In genomic region chrX:53048169-53049126, GRCh38 we compare ENCODE assay signal across 8 cellular contexts. TPM values are rescaled to one million over a fixed set of nuclear protein-coding genes. Genes with fewer than 3 reads are reported as not detected.
DNase-seq lines count a peak whose midpoint lies in the region; ATAC-seq, FAIRE-seq and TF ChIP-seq lines count a peak whose summit lies in the region.

Gene GPR173 (plus strand): TSS chrX:53048789. CDS start chrX:53076622, 27,833 bp downstream.

- no peak for FAIRE-seq in GM12892 (lab: Jason Lieb, UNC)

- H3K27me3 ChIP-seq in right lobe of liver (no peaks in the 10 kb centered on the region), suprapubic skin (no peaks in the 10 kb centered on the region)

- DNase-seq in DMS79 treated with DMSO at 0.1 percent for 48 hours (lab: John Stamatoyannopoulos, UW) (peak; percentile 69), NCI-H510A (lab: John Stamatoyannopoulos, UW) (peak; percentile 49), dedifferentiated amniotic fluid mesenchymal stem cell (ENCODE audit: extremely low spot score) (peak; percentile 37), right lobe of liver (no peak), suprapubic skin (ENCODE audit: low spot score in 2 of 2) (no peak), GM12892 (ENCODE audit: insufficient read length) (no peak)

- WGBS in right lobe of liver (ENCODE audit: insufficient coverage, low coverage, low lambda C conversion rate, missing lambda C conversion rate) = 22% methylated on average over 16 of the region's 38 CpGs
- 28% methylated on average over 14 of the region's 38 CpGs for WGBS in suprapubic skin

- no peak within 1 kb of the TSS for H3K27ac ChIP-seq in right lobe of liver
- H3K27ac ChIP-seq in suprapubic skin = no peak within 1 kb of the TSS

- TF ChIP-seq CTCF in right lobe of liver (IDR thresholded peaks at IDR 0.05) = no peak
- no peak for TF ChIP-seq CTCF in suprapubic skin (IDR thresholded peaks at IDR 0.05)

- ATAC-seq in right lobe of liver = peak; percentile 28 to 39 (median 34)
- no peak for ATAC-seq in GM21447 (IDR thresholded peaks at IDR 0.05; ENCODE audit: unreplicated experiment)
- ATAC-seq in activated CD4-positive, CD25-positive, alpha-beta regulatory T cell treated with anti-CD3 and anti-CD28 coated beads, Interleukin-2, amount 50 U/mL, for 24 hours = no peak

- intact Hi-C loops in right lobe of liver (cut with DNase I) = no loop called here

- TF ChIP-seq POLR2A in right lobe of liver (IDR thresholded peaks at IDR 0.05) (no peak), suprapubic skin (IDR thresholded peaks at IDR 0.05) (no peak), GM12892 (IDR thresholded peaks at IDR 0.05; ENCODE audit: low read depth, low read length) (no peak)

- H3K4me3 ChIP-seq in right lobe of liver (no peak within 1 kb of the TSS), suprapubic skin (peak within 1 kb of the TSS; percentile 43)

- H3K4me1 ChIP-seq in right lobe of liver = no peaks in the 10 kb centered on the region
- H3K4me1 ChIP-seq in suprapubic skin = peaks cover 5% of the 10 kb centered on the region

- no peak for TF ChIP-seq EP300 in suprapubic skin (IDR thresholded peaks at IDR 0.05)

- no peaks in the 10 kb centered on the region for H3K36me3 ChIP-seq in right lobe of liver
- H3K36me3 ChIP-seq in suprapubic skin = no peaks in the 10 kb centered on the region

- no peaks in the 10 kb centered on the region for H3K9me3 ChIP-seq in right lobe of liver
- no peaks in the 10 kb centered on the region for H3K9me3 ChIP-seq in suprapubic skin

RNA-seq across cellular contexts. Expression of gene GPR173, which starts in this region (rescaled TPM):
- total RNA-seq in right lobe of liver (under 1 TPM in 3 of 6 experiments, not detected in 3; 0.13 to 0.51 (median 0.23) TPM), suprapubic skin (1 to 10 TPM in 1 of 4 donors, under 1 TPM in 3; 0.21 to 2.3 (median 0.72) TPM)
- not detected for polyA plus RNA-seq in GM12892 (2012; ENCODE audit: missing spikeins)

Comparison
In these comparisons a context has a peak if more than half of its experiments do, and no peak if none do; other contexts are left out.
1. Peak in ATAC-seq in right lobe of liver; RNA of the gene not detected or under 1 TPM.
2. DNase-seq: peak in DMS79 treated with DMSO at 0.1 percent for 48 hours (single experiment), NCI-H510A (single experiment) and dedifferentiated amniotic fluid mesenchymal stem cell (single experiment); none in right lobe of liver (0 of 3), suprapubic skin (0 of 2) and GM12892 (single experiment).